ENCODE assay signal across 1 cellular context in the genomic region with DNA sequence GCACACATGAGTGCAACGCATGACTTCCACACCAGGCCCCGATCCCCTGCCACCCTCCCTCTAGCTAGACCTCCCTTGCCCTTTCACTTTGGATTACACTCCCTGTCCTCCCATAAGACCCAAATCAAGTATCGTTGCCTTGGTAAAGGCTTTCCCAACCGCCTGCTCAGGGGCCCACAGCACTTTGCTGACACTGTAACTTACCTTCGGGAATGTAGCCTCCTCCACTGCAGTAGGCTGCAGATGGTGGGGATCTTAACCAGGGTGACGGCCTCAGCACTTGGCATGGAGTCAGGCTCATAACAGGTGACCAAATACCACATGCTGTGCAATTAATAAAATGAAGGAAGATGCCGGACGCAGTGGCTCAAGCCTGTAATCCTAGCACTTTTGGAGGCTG.
TF ChIP-seq lines count a peak whose summit lies in the region.

No MANE protein-coding gene starts in this region.

TF ChIP-seq in HEK293, 187 proteins besides CTCF, POLR2A, EP300 and RAD21 (continued from another document):
- 0 out of 2 replicates have a peak, but pooled peaks have one; percentile 9 for TF ChIP-seq ZNF416 (tag by site-specific recombination; IDR thresholded peaks at IDR 0.05)
- TF ChIP-seq WT1 (tag by site-specific recombination; IDR thresholded peaks at IDR 0.05) = peak; percentile 20; the same call in 1 of the 2 replicates
